ENCODE assay signal across 1 cellular context in the genomic region with DNA sequence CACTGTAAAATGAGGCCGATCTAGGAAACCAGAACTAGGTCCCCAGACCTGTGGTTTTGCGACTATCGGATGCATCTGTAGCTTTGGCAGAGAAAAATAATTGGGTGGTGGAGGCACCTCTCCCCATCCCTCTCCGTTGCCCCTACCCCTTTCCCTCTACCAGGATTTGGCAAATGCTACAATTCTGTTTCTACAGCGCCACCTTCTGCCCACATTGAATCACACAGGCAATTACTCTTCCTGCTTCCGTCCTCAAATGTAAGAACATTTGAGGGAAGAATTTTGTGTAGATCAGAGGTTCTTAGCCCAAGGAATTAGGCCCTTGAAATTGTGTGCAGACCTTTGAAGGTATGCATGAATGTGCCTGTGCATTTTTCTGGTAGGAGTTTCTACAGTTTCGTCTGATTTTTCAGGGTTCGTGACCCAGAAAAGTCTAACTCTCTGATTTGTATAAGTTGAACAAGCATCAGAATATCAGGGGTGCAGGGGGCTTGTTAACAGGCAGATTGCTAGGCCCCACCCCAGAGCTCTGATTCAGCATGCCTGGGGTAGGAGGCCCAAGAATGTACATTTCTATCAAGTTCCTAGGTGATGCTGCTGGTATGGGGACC.
TF ChIP-seq lines count a peak whose summit lies in the region.

No MANE protein-coding gene starts in this region.

TF ChIP-seq in WTC11, 78 proteins besides CTCF, POLR2A, EP300 and RAD21 (continued from another document):
- TF ChIP-seq, protein P1, sequence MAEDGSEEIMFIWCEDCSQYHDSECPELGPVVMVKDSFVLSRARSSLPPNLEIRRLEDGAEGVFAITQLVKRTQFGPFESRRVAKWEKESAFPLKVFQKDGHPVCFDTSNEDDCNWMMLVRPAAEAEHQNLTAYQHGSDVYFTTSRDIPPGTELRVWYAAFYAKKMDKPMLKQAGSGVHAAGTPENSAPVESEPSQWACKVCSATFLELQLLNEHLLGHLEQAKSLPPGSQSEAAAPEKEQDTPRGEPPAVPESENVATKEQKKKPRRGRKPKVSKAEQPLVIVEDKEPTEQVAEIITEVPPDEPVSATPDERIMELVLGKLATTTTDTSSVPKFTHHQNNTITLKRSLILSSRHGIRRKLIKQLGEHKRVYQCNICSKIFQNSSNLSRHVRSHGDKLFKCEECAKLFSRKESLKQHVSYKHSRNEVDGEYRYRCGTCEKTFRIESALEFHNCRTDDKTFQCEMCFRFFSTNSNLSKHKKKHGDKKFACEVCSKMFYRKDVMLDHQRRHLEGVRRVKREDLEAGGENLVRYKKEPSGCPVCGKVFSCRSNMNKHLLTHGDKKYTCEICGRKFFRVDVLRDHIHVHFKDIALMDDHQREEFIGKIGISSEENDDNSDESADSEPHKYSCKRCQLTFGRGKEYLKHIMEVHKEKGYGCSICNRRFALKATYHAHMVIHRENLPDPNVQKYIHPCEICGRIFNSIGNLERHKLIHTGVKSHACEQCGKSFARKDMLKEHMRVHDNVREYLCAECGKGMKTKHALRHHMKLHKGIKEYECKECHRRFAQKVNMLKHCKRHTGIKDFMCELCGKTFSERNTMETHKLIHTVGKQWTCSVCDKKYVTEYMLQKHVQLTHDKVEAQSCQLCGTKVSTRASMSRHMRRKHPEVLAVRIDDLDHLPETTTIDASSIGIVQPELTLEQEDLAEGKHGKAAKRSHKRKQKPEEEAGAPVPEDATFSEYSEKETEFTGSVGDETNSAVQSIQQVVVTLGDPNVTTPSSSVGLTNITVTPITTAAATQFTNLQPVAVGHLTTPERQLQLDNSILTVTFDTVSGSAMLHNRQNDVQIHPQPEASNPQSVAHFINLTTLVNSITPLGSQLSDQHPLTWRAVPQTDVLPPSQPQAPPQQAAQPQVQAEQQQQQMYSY (CRISPR knock-in tag; IDR thresholded peaks at IDR 0.05), result no peak
- TF ChIP-seq ZNF317 (CRISPR knock-in tag; IDR thresholded peaks at IDR 0.05; ENCODE audit: borderline replicate concordance, low read depth) (no peak), TEAD1 (CRISPR knock-in tag; IDR thresholded peaks at IDR 0.05) (no peak)
